ENCODE assay signal across 1 cellular context in genomic region chr6:1388927-1389790, GRCh38.
TF ChIP-seq lines count a peak whose summit lies in the region.

TSS of gene FOXF2 (plus strand) at chr6:1389576. CDS start at chr6:1389948, 372 bp downstream.

TF ChIP-seq in H1, 55 proteins besides CTCF, POLR2A, EP300 and RAD21 (continued from another document):
- no peak for TF ChIP-seq CHD7 (IDR thresholded peaks at IDR 0.05; ENCODE audit: insufficient replicate concordance, low read length)
- TF ChIP-seq BCL11A (IDR thresholded peaks at IDR 0.05; ENCODE audit: low read depth in 2 of 2, low read length in 2 of 2): no peak
- TF ChIP-seq CEBPB (IDR thresholded peaks at IDR 0.05; ENCODE audit: low read depth, low read length): 0 out of 2 replicates have a peak, but pooled peaks have one; percentile 50
- TF ChIP-seq CREB1 (IDR thresholded peaks at IDR 0.05): no peak
- TF ChIP-seq SAP30 (IDR thresholded peaks at IDR 0.05; ENCODE audit: insufficient read depth, insufficient replicate concordance, low read length): no peak
- TF ChIP-seq ZNF274 (IDR thresholded peaks at IDR 0.05; ENCODE audit: borderline replicate concordance, extremely low read depth, low read length): no peak
- TF ChIP-seq SUZ12 (IDR thresholded peaks at IDR 0.05; ENCODE audit: low read length): peak; percentile 99
- TF ChIP-seq ATF3 (IDR thresholded peaks at IDR 0.05; ENCODE audit: insufficient read depth, low read depth, low read length): no peak
- no peak for TF ChIP-seq TCF12 (IDR thresholded peaks at IDR 0.05; ENCODE audit: low read depth, low read length)
- TF ChIP-seq TBP (IDR thresholded peaks at IDR 0.05; ENCODE audit: low read depth, low read length): no peak
- no peak for TF ChIP-seq CTBP2 (IDR thresholded peaks at IDR 0.05; ENCODE audit: borderline replicate concordance, insufficient read depth, insufficient read length, low read length)
- no peak for TF ChIP-seq YY1 (IDR thresholded peaks at IDR 0.05; ENCODE audit: low read depth, low read length)
- TF ChIP-seq JUND (IDR thresholded peaks at IDR 0.05; ENCODE audit: low read length): no peak
- no peak for TF ChIP-seq TAF1 (IDR thresholded peaks at IDR 0.05; ENCODE audit: low read depth, low read length)
- TF ChIP-seq SIRT6 (IDR thresholded peaks at IDR 0.05; ENCODE audit: low read length): no peak
- TF ChIP-seq TEAD4 (IDR thresholded peaks at IDR 0.05; ENCODE audit: low read depth, low read length): no peak
- no peak for TF ChIP-seq RXRA (IDR thresholded peaks at IDR 0.05; ENCODE audit: insufficient read depth, low read depth, low read length)
- TF ChIP-seq HDAC6 (IDR thresholded peaks at IDR 0.05; ENCODE audit: low read depth, low read length): no peak
- no peak for TF ChIP-seq CHD1 (IDR thresholded peaks at IDR 0.05; ENCODE audit: low read depth, low read length)
- no peak for TF ChIP-seq GTF2F1 (IDR thresholded peaks at IDR 0.05; ENCODE audit: borderline replicate concordance, low read depth, low read length)
- TF ChIP-seq POU5F1 (IDR thresholded peaks at IDR 0.05; ENCODE audit: low read depth, low read length): no peak
- TF ChIP-seq CBX8 (IDR thresholded peaks at IDR 0.05; ENCODE audit: borderline replicate concordance, low read depth, low read length): no peak
- peak; percentile 87 for TF ChIP-seq RNF2 (IDR thresholded peaks at IDR 0.05; ENCODE audit: borderline replicate concordance, low read depth, low read length, missing control alignments, poor library complexity, severe bottlenecking)
- no peak for TF ChIP-seq KDM1A (IDR thresholded peaks at IDR 0.05; ENCODE audit: borderline replicate concordance, low read length)
- TF ChIP-seq NANOG (IDR thresholded peaks at IDR 0.05; ENCODE audit: insufficient read depth, low read depth, low read length, poor library complexity, severe bottlenecking): no peak
- no peak for TF ChIP-seq ATF2 (IDR thresholded peaks at IDR 0.05; ENCODE audit: low read length)
- no peak for TF ChIP-seq NRF1 (IDR thresholded peaks at IDR 0.05; ENCODE audit: low read depth, low read length)
- TF ChIP-seq RBBP5 (IDR thresholded peaks at IDR 0.05; ENCODE audit: borderline replicate concordance, low read depth, low read length): no peak
- peak; percentile 58 for TF ChIP-seq ASH2L (IDR thresholded peaks at IDR 0.05; ENCODE audit: low read length)
- no peak for TF ChIP-seq RFX5 (IDR thresholded peaks at IDR 0.05; ENCODE audit: borderline replicate concordance, low read depth, low read length)
- peak; percentile 99 for TF ChIP-seq EZH2 (IDR thresholded peaks at IDR 0.05; ENCODE audit: low read depth, low read length, severe bottlenecking)
- TF ChIP-seq MAFK (IDR thresholded peaks at IDR 0.05; ENCODE audit: low read depth, low read length): no peak
- peak; percentile 12; the same call in 1 of the 2 replicates for TF ChIP-seq EGR1 (IDR thresholded peaks at IDR 0.05; ENCODE audit: borderline replicate concordance, low read depth, low read length)
- TF ChIP-seq TAF7 (optimal IDR thresholded peaks at IDR 0.05; ENCODE audit: borderline replicate concordance, low read depth, low read length): no peak
- no peak for TF ChIP-seq CBX5 (IDR thresholded peaks at IDR 0.05; ENCODE audit: low read depth, low read length)
- TF ChIP-seq SP4 (IDR thresholded peaks at IDR 0.05; ENCODE audit: low read length): no peak
- no peak for TF ChIP-seq FOSL1 (IDR thresholded peaks at IDR 0.05; ENCODE audit: insufficient read depth, low read depth, low read length)
- peak; percentile 52 for TF ChIP-seq KDM4A (IDR thresholded peaks at IDR 0.05; ENCODE audit: low read depth, low read length, severe bottlenecking)
- no peak for TF ChIP-seq SP2 (IDR thresholded peaks at IDR 0.05; ENCODE audit: low read length)
- no peak for TF ChIP-seq BRCA1 (IDR thresholded peaks at IDR 0.05; ENCODE audit: low read depth, low read length)
- no peak for TF ChIP-seq PHF8 (conservative IDR thresholded peaks at IDR 0.05; ENCODE audit: low read depth, low read length)
- TF ChIP-seq CHD2 (IDR thresholded peaks at IDR 0.05; ENCODE audit: low read length): no peak
